Comparison of ENCODE assay signal across 8 cellular contexts in the genomic region with DNA sequence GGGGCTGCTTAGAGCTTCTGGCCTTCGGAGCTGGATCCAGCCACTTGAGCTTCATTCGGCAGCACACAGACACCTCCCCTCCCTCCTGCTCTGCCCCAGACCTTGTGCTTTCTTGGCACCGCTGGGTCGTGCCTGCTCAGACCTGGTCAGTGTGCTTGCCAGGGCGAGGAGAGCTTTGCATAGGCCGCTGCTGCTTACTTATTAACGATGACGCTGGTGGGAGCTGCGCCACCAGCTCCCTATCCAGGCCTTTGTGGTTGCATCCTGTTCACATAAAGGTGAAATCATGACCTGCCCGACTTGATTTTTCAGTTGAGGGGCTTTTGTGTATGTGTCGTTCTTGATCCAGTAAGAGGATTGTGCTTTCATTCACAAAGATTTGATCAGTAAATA.
DNase-seq lines count a peak whose midpoint lies in the region; ATAC-seq, FAIRE-seq and TF ChIP-seq lines count a peak whose summit lies in the region.

No MANE protein-coding gene starts in this region.

- H3K27me3 ChIP-seq in endothelial cell of umbilical vein (ENCODE audit: control insufficient read depth in 2 of 2, insufficient read depth in 2 of 2, low read length in 2 of 2) = no peaks in the 10 kb centered on the region
- no peaks in the 10 kb centered on the region for H3K27me3 ChIP-seq in trophoblast cell (ENCODE audit: insufficient read depth, low read length)

- peak overlapping the region; percentile 59 for H4K91ac ChIP-seq in trophoblast cell (ENCODE audit: low read depth, low read length)

- CTCF ChIA-PET in endothelial cell of umbilical vein (lab: Charles Lee) = interaction anchor here (0.6 to 1.6 kb wide), 11 partner anchors 10 to 390 kb away, joined by 3 to 8 read pairs (median 3); no protein-coding TSS in a partner anchor

- intact Hi-C loops in endothelial cell of umbilical vein (cut with micrococcal nuclease) = loop anchor here (5.0 kb wide), 2 partner anchors 100 to 155 kb away; a partner anchor contains a TSS

- POLR2A ChIA-PET in endothelial cell of umbilical vein (lab: Charles Lee) = no interaction called here

- H2BK12ac ChIP-seq in trophoblast cell (ENCODE audit: low read length) = peak overlapping the region; percentile 1

- peak overlapping the region; percentile 23 for H3K18ac ChIP-seq in trophoblast cell (ENCODE audit: low read length)

- H3K27ac ChIP-seq in endothelial cell of umbilical vein (ENCODE audit: insufficient read depth, low read depth, low read length) (no peak overlapping the region), trophoblast cell (ENCODE audit: low read depth, low read length) (peak overlapping the region; percentile 57)

- no peak overlapping the region for H4K12ac ChIP-seq in trophoblast cell (ENCODE audit: low read depth, low read length)

- H4K8ac ChIP-seq in trophoblast cell (ENCODE audit: low read depth, low read length) = peak overlapping the region; percentile 2

- in situ Hi-C loops in G401 (cut with HindIII; ENCODE audit: low sequenced_read_pairs) = no loop called here

- peaks cover 9% of the 10 kb centered on the region for H3K79me1 ChIP-seq in trophoblast cell (ENCODE audit: low read length)

- no peak overlapping the region for H3K23ac ChIP-seq in trophoblast cell (ENCODE audit: low read length)

- WGBS in trophoblast cell (ENCODE audit: extremely low coverage, insufficient coverage, insufficient read length) = no CpG with 5 or more reads among the region's 11 CpGs

- H3K79me2 ChIP-seq in endothelial cell of umbilical vein (ENCODE audit: control insufficient read depth, insufficient read depth, low read length) = no peaks in the 10 kb centered on the region
- peaks cover 8% of the 10 kb centered on the region for H3K79me2 ChIP-seq in trophoblast cell (ENCODE audit: control insufficient read depth, insufficient read depth, low read length, poor library complexity)

- no peak for TF ChIP-seq CTCF in endothelial cell of umbilical vein (IDR thresholded peaks at IDR 0.05; ENCODE audit: extremely low read depth in 1 of 2, insufficient read depth in 1 of 2, low read depth in 1 of 2, low read length in 2 of 2)

- H3K4me3 ChIP-seq in endothelial cell of umbilical vein (replicated peaks in 1 of 3; ENCODE audit: insufficient read depth in 1 of 3, low read depth in 1 of 3, low read length in 3 of 3) (peak overlapping the region in 1 of 3 experiments; percentile 35), trophoblast cell (ENCODE audit: low read depth, low read length) (no peak overlapping the region)

- no peaks in the 10 kb centered on the region for H3K9me1 ChIP-seq in endothelial cell of umbilical vein (replicated peaks; ENCODE audit: control insufficient read depth, extremely low read depth, insufficient read depth, low read length)

- H3K36me3 ChIP-seq in endothelial cell of umbilical vein (ENCODE audit: control insufficient read depth in 2 of 2, extremely low read depth in 1 of 2, insufficient read depth in 2 of 2, low read length in 2 of 2) (no peaks in the 10 kb centered on the region), trophoblast cell (ENCODE audit: control insufficient read depth in 1 of 2, insufficient read depth in 2 of 2, low read length in 2 of 2) (peaks cover 0 to 2% of the 10 kb centered on the region in 2 experiments)

- DNase-seq in G401 (ENCODE audit: low spot score) (peak; percentile 77), NCI-H2029 treated with DMSO at 0.1 percent for 48 hours (lab: John Stamatoyannopoulos, UW) (peak; percentile 69), endothelial cell of umbilical vein (ENCODE audit: low read depth, low spot score) (no peak), trophoblast cell (no peak), NCI-H69 (lab: John Stamatoyannopoulos, UW) (no peak), NCI-H524 (lab: John Stamatoyannopoulos, UW) (no peak)
- DNase-seq in stimulated activated CD4-positive, alpha-beta T cell treated with anti-CD3 and anti-CD28 coated beads, Interleukin-4, amount 100 ng/mL, for 1 hour = no peak

- H3K9ac ChIP-seq in endothelial cell of umbilical vein (replicated peaks; ENCODE audit: extremely low read depth, insufficient read depth, low read length) (peak overlapping the region; percentile 55), trophoblast cell (ENCODE audit: low read length) (no peak overlapping the region)

- peak overlapping the region; percentile 31 for H2AK5ac ChIP-seq in trophoblast cell (ENCODE audit: low read length)

- no peaks in the 10 kb centered on the region for H4K20me1 ChIP-seq in endothelial cell of umbilical vein (replicated peaks; ENCODE audit: control insufficient read depth, extremely low read depth, insufficient read depth, low read length)

- H3K14ac ChIP-seq in trophoblast cell (ENCODE audit: low read length) = peak overlapping the region; percentile 44

- no TSS peak for BruUV-seq in endothelial cell of umbilical vein (replicated peaks; lab: Mats Ljungman, UMichigan)

- TF ChIP-seq POLR2A in endothelial cell of umbilical vein (IDR thresholded peaks at IDR 0.05; ENCODE audit: low read depth, low read length) = no peak

- peak overlapping the region; percentile 81 for H3K4me2 ChIP-seq in endothelial cell of umbilical vein (ENCODE audit: insufficient read depth, low read length)
- no peak overlapping the region for H3K4me2 ChIP-seq in trophoblast cell (ENCODE audit: low read length)

- H3K9me3 ChIP-seq in endothelial cell of umbilical vein (replicated peaks; ENCODE audit: control insufficient read depth, insufficient read depth, low read length) (no peaks in the 10 kb centered on the region), trophoblast cell (ENCODE audit: insufficient read depth, low read depth, low read length) (no peaks in the 10 kb centered on the region)

- H3K4me1 ChIP-seq in endothelial cell of umbilical vein (ENCODE audit: control insufficient read depth, extremely low read depth, insufficient read depth, low read length) = peaks cover 5% of the 10 kb centered on the region
- peaks cover 13 to 19% of the 10 kb centered on the region in 2 experiments for H3K4me1 ChIP-seq in trophoblast cell (ENCODE audit: control insufficient read depth in 1 of 2, insufficient read depth in 2 of 2, low read length in 2 of 2)

- no peak for FAIRE-seq in endothelial cell of umbilical vein (lab: Jason Lieb, UNC)

- peak overlapping the region; percentile 8 for H2BK5ac ChIP-seq in trophoblast cell (ENCODE audit: low read depth, low read length, poor library complexity)

- dilution Hi-C loops in endothelial cell of umbilical vein (cut with MboI; ENCODE audit: extremely low pct_ligation_motif_present, low sequenced_read_pairs) = no loop called here

- H3K4ac ChIP-seq in trophoblast cell (ENCODE audit: low read depth, low read length) = peak overlapping the region; percentile 47

- peak overlapping the region; percentile 75 for H2BK120ac ChIP-seq in trophoblast cell (ENCODE audit: insufficient read depth, low read length, poor library complexity)

- H2AFZ ChIP-seq in endothelial cell of umbilical vein (ENCODE audit: low read depth, low read length) (peak overlapping the region; percentile 68), trophoblast cell (ENCODE audit: insufficient read depth, low read length, poor library complexity) (no peak overlapping the region)

- peak; percentile 51 for ATAC-seq in GM21529 (IDR thresholded peaks at IDR 0.05; ENCODE audit: unreplicated experiment)

TF ChIP-seq in endothelial cell of umbilical vein, 7 proteins besides CTCF, POLR2A, EP300 and RAD21:
- no peak for TF ChIP-seq JUN (IDR thresholded peaks at IDR 0.05; ENCODE audit: borderline replicate concordance, insufficient read depth, insufficient read length, low read depth)
- TF ChIP-seq FOS (IDR thresholded peaks at IDR 0.05; ENCODE audit: borderline replicate concordance, insufficient read depth, low read length) = no peak
- TF ChIP-seq POLR2AphosphoS5 (IDR thresholded peaks at IDR 0.05; ENCODE audit: insufficient read depth, low read depth, low read length) = no peak
- TF ChIP-seq EZH2 (IDR thresholded peaks at IDR 0.05; ENCODE audit: borderline replicate concordance, low read depth, low read length, severe bottlenecking) = no peak
- TF ChIP-seq, protein P1, sequence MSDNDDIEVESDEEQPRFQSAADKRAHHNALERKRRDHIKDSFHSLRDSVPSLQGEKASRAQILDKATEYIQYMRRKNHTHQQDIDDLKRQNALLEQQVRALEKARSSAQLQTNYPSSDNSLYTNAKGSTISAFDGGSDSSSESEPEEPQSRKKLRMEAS (IDR thresholded peaks at IDR 0.05; ENCODE audit: insufficient read depth, insufficient read length) = no peak
- no peak for TF ChIP-seq GATA2 (IDR thresholded peaks at IDR 0.05; ENCODE audit: insufficient read depth, insufficient read length, low read depth, low read length)
- TF ChIP-seq MYC (IDR thresholded peaks at IDR 0.05; ENCODE audit: low read depth, low read length) = no peak
TF ChIP-seq in endothelial cell of umbilical vein: peak in this region for 0.

Comparison
In these comparisons a context has a peak if more than half of its experiments do, and no peak if none do; other contexts are left out.
1. DNase-seq: peak in G401 (single experiment) and NCI-H2029 treated with DMSO at 0.1 percent for 48 hours (single experiment); none in endothelial cell of umbilical vein (single experiment), trophoblast cell (0 of 2), NCI-H69 (single experiment), stimulated activated CD4-positive, alpha-beta T cell treated with anti-CD3 and anti-CD28 coated beads, Interleukin-4, amount 100 ng/mL, for 1 hour (single experiment) and NCI-H524 (0 of 2).